In genomic region chr16:5854027-5854426, GRCh38 we compare ENCODE assay signal across 9 cellular contexts.
"Had no signal": no experiment of that assay in that cellular context is flagged by ENCODE, and none has a peak within 500 bp of the region (broad histone marks: within the 10 kb centered on the region; RNA-seq: fewer than 3 reads in every experiment).

No MANE protein-coding gene starts in this region.

- H3K4me3 Mint-ChIP-seq: HFFc6, IgD-negative memory B cell had no signal

- FAIRE-seq: HepG2 had no signal

- H2AFZ ChIP-seq: GM23248 had no signal

- H3K27ac ChIP-seq: GM23248, HL-60 had no signal

- H3K9ac ChIP-seq: GM23248 had no signal

- ATAC-seq: HCT116, HepG2 had no signal

- H3K9me3 ChIP-seq: HAP-1 had no signal

- DNase-seq: GM23248, GOT3, H7, HFFc6 had no signal

- H3K4me3 ChIP-seq: GM23248, HAP-1 had no signal

- H3K36me3 ChIP-seq: HAP-1 had no signal

- H3K27me3 Mint-ChIP-seq: IgD-negative memory B cell had no signal

- H3K4me1 ChIP-seq: HAP-1 had no signal

- H3K36me3 Mint-ChIP-seq: IgD-negative memory B cell had no signal

- H3K4me1 Mint-ChIP-seq: IgD-negative memory B cell had no signal

- H3K27ac Mint-ChIP-seq: HFFc6, IgD-negative memory B cell had no signal
